23 cellular contexts compared by ENCODE assay signal in the genomic region with DNA sequence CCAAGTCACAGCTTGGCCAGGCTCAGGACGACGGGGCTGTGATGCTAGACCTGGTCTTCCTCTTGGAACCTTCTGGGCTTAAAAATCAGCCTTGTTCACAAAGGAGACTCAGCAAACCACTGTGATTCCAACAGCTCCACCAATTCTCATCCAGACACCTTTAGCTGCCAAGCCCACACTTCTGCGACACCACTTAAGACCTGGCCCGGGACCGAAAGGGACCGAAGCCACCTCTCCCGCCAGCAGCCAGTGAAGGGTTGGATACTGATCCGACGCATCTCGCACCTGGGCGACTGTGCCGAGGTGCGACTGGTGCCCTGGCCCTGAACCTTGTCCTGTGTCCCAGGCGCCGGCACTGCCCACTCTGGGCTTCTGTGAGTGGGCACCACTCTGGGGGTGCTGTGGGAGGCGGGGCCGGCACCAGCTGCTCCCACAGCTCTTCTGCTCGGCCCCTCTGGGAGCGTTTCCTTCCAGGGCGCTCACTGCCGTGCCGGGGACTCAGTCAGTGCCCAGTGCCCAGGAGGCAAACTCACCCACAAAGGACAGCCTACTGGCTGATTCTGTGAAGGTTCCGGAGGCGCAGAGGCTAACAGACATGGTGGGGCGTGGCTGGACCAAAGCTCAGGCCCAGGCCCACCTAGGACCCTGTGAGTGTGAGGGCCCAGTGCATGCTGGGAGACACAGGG. TPM values are rescaled to one million over a fixed set of nuclear protein-coding genes. Genes with fewer than 3 reads are reported as not detected.
DNase-seq lines count a peak whose midpoint lies in the region; ATAC-seq and TF ChIP-seq lines count a peak whose summit lies in the region.
"Had no signal": no experiment of that assay in that cellular context is flagged by ENCODE, and none has a peak within 500 bp of the region (broad histone marks: within the 10 kb centered on the region; RNA-seq: fewer than 3 reads in every experiment).

No MANE protein-coding gene starts in this region.

- peaks cover 0 to 33% (median 0%) of the 10 kb centered on the region in 9 donors for H3K36me3 ChIP-seq in heart right ventricle
- peaks cover 0 to 64% of the 10 kb centered on the region in 2 experiments for H3K36me3 ChIP-seq in mesenchymal stem cell (ENCODE audit: control insufficient read depth in 1 of 2, insufficient read depth in 2 of 2, low read depth in 1 of 2, low read length in 2 of 2)
- H3K36me3 ChIP-seq in osteoblast (ENCODE audit: insufficient read depth, low read length): no peaks in the 10 kb centered on the region
- H3K36me3 ChIP-seq in spleen: peaks cover 0 to 49% (median 4%) of the 10 kb centered on the region in 6 donors
- H3K36me3 ChIP-seq in gastrocnemius medialis: no peaks in the 10 kb centered on the region

- no peaks in the 10 kb centered on the region for H3K79me2 ChIP-seq in osteoblast (ENCODE audit: insufficient read depth, low read length)

- no peak overlapping the region for H2BK12ac ChIP-seq in mesenchymal stem cell (ENCODE audit: low read length in 2 of 2)

- WGBS in heart right ventricle, 2 donors: 95 to 97% methylated on average over 25 of the region's 25 CpGs
- 94% methylated on average over 25 of the region's 25 CpGs for WGBS in mesenchymal stem cell
- WGBS in spleen, 5 donors: 94 to 96% (median 95%) methylated on average over 21 to 25 of the region's 25 CpGs

- no peak overlapping the region for H2BK15ac ChIP-seq in mesenchymal stem cell (ENCODE audit: low read depth, poor library complexity, severe bottlenecking)

- TF ChIP-seq CTCF in heart right ventricle (IDR thresholded peaks at IDR 0.05): no peak
- no peak for TF ChIP-seq CTCF in osteoblast (IDR thresholded peaks at IDR 0.05; ENCODE audit: extremely low read depth, low read depth, low read length)
- TF ChIP-seq CTCF in spleen (IDR thresholded peaks at IDR 0.05 in 8 of 11, conservative IDR thresholded peaks at IDR 0.05 in 3 of 11): no peak
- no peak for TF ChIP-seq CTCF in gastrocnemius medialis (IDR thresholded peaks at IDR 0.05 in 4 of 5, conservative IDR thresholded peaks at IDR 0.05 in 1 of 5)

- no peak overlapping the region for H3K27ac ChIP-seq in heart right ventricle
- no peak overlapping the region for H3K27ac ChIP-seq in mesenchymal stem cell (ENCODE audit: low read length, poor library complexity, severe bottlenecking)
- H3K27ac ChIP-seq in osteoblast (ENCODE audit: low read depth, low read length): no peak overlapping the region
- no peak overlapping the region for H3K27ac ChIP-seq in spleen
- H3K27ac ChIP-seq in gastrocnemius medialis: no peak overlapping the region
- H3K27ac ChIP-seq: PC-9 had no signal

- no peak overlapping the region for H3K4me3 Mint-ChIP-seq in natural killer cell treated with Interleukin-12 subunit alpha and Interleukin-12 subunit beta and Interleukin-15 and Interleukin-18, amount 100 ng/mL, for 72 hours
- H3K4me3 Mint-ChIP-seq: CD14-positive monocyte had no signal

- in situ Hi-C loops in gastrocnemius medialis (cut with MboI; ENCODE audit: low sequenced_read_pairs in 4 of 4): no loop called here

- H3K79me1 ChIP-seq in mesenchymal stem cell (replicated peaks; ENCODE audit: low read length, poor library complexity, severe bottlenecking): no peaks in the 10 kb centered on the region

- ATAC-seq in left ventricle myocardium superior (no peak), heart right ventricle (no peak), gastrocnemius medialis (no peak)
- no peak for ATAC-seq in natural killer cell treated with Interleukin-12 subunit alpha and Interleukin-12 subunit beta and Interleukin-15 and Interleukin-18, amount 100 ng/mL, for 72 hours
- ATAC-seq: HCT116 had no signal

- H2BK5ac ChIP-seq in mesenchymal stem cell (ENCODE audit: low read depth, low read length, poor library complexity, severe bottlenecking): no peak overlapping the region

- H3K4me1 ChIP-seq in heart right ventricle (peaks cover 0 to 19% (median 7%) of the 10 kb centered on the region in 9 donors), mesenchymal stem cell (ENCODE audit: control insufficient read depth, insufficient read depth, low read depth, low read length) (peaks cover 19% of the 10 kb centered on the region), osteoblast (ENCODE audit: insufficient read depth, low read length) (no peaks in the 10 kb centered on the region), spleen (peaks cover 0 to 7% (median 0%) of the 10 kb centered on the region in 6 donors), gastrocnemius medialis (no peaks in the 10 kb centered on the region)

- H2AK5ac ChIP-seq in mesenchymal stem cell (ENCODE audit: low read length, severe bottlenecking): no peak overlapping the region

- no peak overlapping the region for H3K9ac ChIP-seq in mesenchymal stem cell (ENCODE audit: low read length)

- peak; percentile 18 for DNase-seq in left ventricle myocardium superior
- DNase-seq in heart right ventricle: no peak
- no peak for DNase-seq in mesenchymal stem cell
- DNase-seq in osteoblast (ENCODE audit: insufficient read length, low spot score, missing footprints): peak; percentile 75
- DNase-seq in spleen: peak; percentile 64
- DNase-seq in NCI-H1092 (lab: John Stamatoyannopoulos, UW): no peak
- no peak for DNase-seq in natural killer cell treated with Interleukin-12 subunit alpha and Interleukin-12 subunit beta and Interleukin-15 and Interleukin-18, amount 100 ng/mL, for 72 hours (ENCODE audit: low spot score)
- DNase-seq in gastrocnemius medialis: no peak
- DNase-seq: AML-193, EL, GF-D8, GOT3, IMR-90, MV-4-11, NCI-H1694, NCI-H2081, NCI-H2171 treated with DMSO at 0.1 percent for 48 hours, NCI-H446 treated with DMSO at 0.1 percent for 48 hours, NCI-H748 treated with DMSO at 0.1 percent for 48 hours, PC-9, SHP77 had no signal

- no peak overlapping the region for H4K8ac ChIP-seq in mesenchymal stem cell (ENCODE audit: low read length)

- H3K9me3 ChIP-seq in heart right ventricle (peaks cover 0 to 9% (median 0%) of the 10 kb centered on the region in 11 donors), mesenchymal stem cell (ENCODE audit: control insufficient read depth, low read length) (peaks cover 5% of the 10 kb centered on the region), osteoblast (ENCODE audit: low read depth, low read length) (no peaks in the 10 kb centered on the region), spleen (peaks cover 0 to 8% (median 0%) of the 10 kb centered on the region in 8 donors), gastrocnemius medialis (no peaks in the 10 kb centered on the region)

- no peak overlapping the region for H3K18ac ChIP-seq in mesenchymal stem cell (ENCODE audit: low read depth in 1 of 2, low read length in 2 of 2)

- TF ChIP-seq POLR2A in spleen (IDR thresholded peaks at IDR 0.05) (no peak), gastrocnemius medialis (IDR thresholded peaks at IDR 0.05) (no peak)

- no peaks in the 10 kb centered on the region for H3K9me3 Mint-ChIP-seq in natural killer cell treated with Interleukin-12 subunit alpha and Interleukin-12 subunit beta and Interleukin-15 and Interleukin-18, amount 100 ng/mL, for 72 hours

- no peak overlapping the region for H2AFZ ChIP-seq in mesenchymal stem cell (ENCODE audit: low read depth, low read length)
- H2AFZ ChIP-seq in osteoblast (ENCODE audit: low read length): no peak overlapping the region
- H2AFZ ChIP-seq: PC-9 had no signal

- no peaks in the 10 kb centered on the region for H3K36me3 Mint-ChIP-seq in natural killer cell treated with Interleukin-12 subunit alpha and Interleukin-12 subunit beta and Interleukin-15 and Interleukin-18, amount 100 ng/mL, for 72 hours
- H3K36me3 Mint-ChIP-seq: CD14-positive monocyte had no signal

- H3K27me3 Mint-ChIP-seq in natural killer cell treated with Interleukin-12 subunit alpha and Interleukin-12 subunit beta and Interleukin-15 and Interleukin-18, amount 100 ng/mL, for 72 hours: no peaks in the 10 kb centered on the region

- H3K4me3 ChIP-seq in heart right ventricle (no peak overlapping the region), mesenchymal stem cell (ENCODE audit: insufficient read depth in 1 of 2, low read depth in 1 of 2, low read length in 2 of 2) (no peak overlapping the region), osteoblast (ENCODE audit: insufficient read depth, low read length) (no peak overlapping the region), spleen (no peak overlapping the region), gastrocnemius medialis (no peak overlapping the region)
- H3K4me3 ChIP-seq: PC-9 had no signal

- no peak overlapping the region for H2BK120ac ChIP-seq in mesenchymal stem cell (ENCODE audit: low read depth, low read length)

- H3K27me3 ChIP-seq in heart right ventricle (no peaks in the 10 kb centered on the region), mesenchymal stem cell (ENCODE audit: control insufficient read depth in 1 of 2, insufficient read depth in 1 of 2, low read length in 2 of 2) (no peaks in the 10 kb centered on the region), osteoblast (ENCODE audit: insufficient read depth, low read length) (no peaks in the 10 kb centered on the region), spleen (replicated peaks in 1 of 7) (no peaks in the 10 kb centered on the region), gastrocnemius medialis (no peaks in the 10 kb centered on the region)

- intact Hi-C loops in left ventricle myocardium superior (cut with micrococcal nuclease): no loop called here
- intact Hi-C loops in heart right ventricle (cut with DNase I): no loop called here
- intact Hi-C loops in spleen (cut with DNase I; ENCODE audit: low total_unique reads): no loop called here
- intact Hi-C loops in gastrocnemius medialis (cut with DNase I; ENCODE audit: low total_unique reads): no loop called here

- no peaks in the 10 kb centered on the region for H3K4me1 Mint-ChIP-seq in natural killer cell treated with Interleukin-12 subunit alpha and Interleukin-12 subunit beta and Interleukin-15 and Interleukin-18, amount 100 ng/mL, for 72 hours (ENCODE audit: low read depth in 2 of 2)
- H3K4me1 Mint-ChIP-seq: CD14-positive monocyte had no signal

- H3K4me2 ChIP-seq in mesenchymal stem cell (ENCODE audit: low read length, poor library complexity, severe bottlenecking) (no peak overlapping the region), osteoblast (ENCODE audit: insufficient read depth, low read length) (no peak overlapping the region)
- H3K4me2 ChIP-seq: PC-9 had no signal

- H3K4ac ChIP-seq in mesenchymal stem cell (ENCODE audit: low read depth in 1 of 2, low read length in 2 of 2): no peak overlapping the region

- peak overlapping the region; percentile 41 for H4K91ac ChIP-seq in mesenchymal stem cell (ENCODE audit: low read length)

- no peak overlapping the region for H3K27ac Mint-ChIP-seq in natural killer cell treated with Interleukin-12 subunit alpha and Interleukin-12 subunit beta and Interleukin-15 and Interleukin-18, amount 100 ng/mL, for 72 hours
- H3K27ac Mint-ChIP-seq: CD14-positive monocyte had no signal

- H4K20me1 ChIP-seq in osteoblast (ENCODE audit: insufficient read depth, low read length): no peaks in the 10 kb centered on the region

- no peak overlapping the region for H3K23ac ChIP-seq in mesenchymal stem cell (ENCODE audit: low read length in 2 of 2)

- H3K14ac ChIP-seq in mesenchymal stem cell (ENCODE audit: low read length in 2 of 2): no peak overlapping the region

RNA-seq across cellular contexts. Expression of a gene that starts 50.9 kb away (rescaled TPM):
- total RNA-seq in left ventricle myocardium superior (8.3 TPM), heart right ventricle (10 to 100 TPM in 3 of 10 donors, 1 to 10 TPM in 7; 7.8 to 14.0 (median 9.2) TPM), osteoblast (7.6 and 10.0 TPM in 2 replicates), spleen (10 to 100 TPM; 14.5 to 52.8 (median 29.8) TPM), gastrocnemius medialis (10 to 100 TPM in 1 of 4 donors, 1 to 10 TPM in 3; 4.8 to 12.5 (median 6.4) TPM)
- polyA plus RNA-seq in heart right ventricle (10 to 100 TPM in 1 of 2 donors, 1 to 10 TPM in 1; 5.8 to 33.0 TPM), spleen (10 to 100 TPM; 15.6 to 62.3 (median 43.4) TPM)
- 7.1 TPM for polyA plus RNA-seq in mesenchymal stem cell (2013, experiment 1 of 2)
- polyA plus RNA-seq in mesenchymal stem cell (2013, experiment 2 of 2): 7.2 TPM
- total RNA-seq in natural killer cell treated with Interleukin-12 subunit alpha and Interleukin-12 subunit beta and Interleukin-15 and Interleukin-18, amount 100 ng/mL, for 72 hours: 1 to 10 TPM; 7.6 to 7.9 TPM

RNA-seq across cellular contexts. Expression of a gene that starts 51.1 kb away (rescaled TPM):
- total RNA-seq in left ventricle myocardium superior (1.9 TPM), heart right ventricle (1 to 10 TPM; 2.5 to 5.3 (median 3.0) TPM), osteoblast (0.36 and 0.88 TPM in 2 replicates), spleen (10 to 100 TPM in 2 of 7 donors, 1 to 10 TPM in 5; 1.9 to 15.0 (median 5.3) TPM), gastrocnemius medialis (1 to 10 TPM in 3 of 4 donors, under 1 TPM in 1; 0.41 to 2.5 (median 1.8) TPM)
- polyA plus RNA-seq in heart right ventricle (10 to 100 TPM in 1 of 2 donors, under 1 TPM in 1; 0.62 to 10.6 TPM), spleen (10 to 100 TPM in 1 of 3 donors, 1 to 10 TPM in 2; 3.2 to 10.7 (median 7.8) TPM)
- 0.21 TPM for polyA plus RNA-seq in mesenchymal stem cell (2013, experiment 1 of 2)
- 0.14 TPM for polyA plus RNA-seq in mesenchymal stem cell (2013, experiment 2 of 2)
- under 1 TPM; 0.33 to 0.62 TPM for total RNA-seq in natural killer cell treated with Interleukin-12 subunit alpha and Interleukin-12 subunit beta and Interleukin-15 and Interleukin-18, amount 100 ng/mL, for 72 hours
- total RNA-seq: IMR-90 had no signal

Comparison
In these comparisons a context has a peak if more than half of its experiments do, and no peak if none do; other contexts are left out.
1. DNase-seq: peak in left ventricle myocardium superior (single experiment), osteoblast (single experiment) and spleen (single experiment); none in heart right ventricle (0 of 2), mesenchymal stem cell (single experiment), NCI-H1092 (single experiment), natural killer cell treated with Interleukin-12 subunit alpha and Interleukin-12 subunit beta and Interleukin-15 and Interleukin-18, amount 100 ng/mL, for 72 hours (single experiment) and gastrocnemius medialis (0 of 2).